Comparison of ENCODE assay signal across 13 cellular contexts in the genomic region with DNA sequence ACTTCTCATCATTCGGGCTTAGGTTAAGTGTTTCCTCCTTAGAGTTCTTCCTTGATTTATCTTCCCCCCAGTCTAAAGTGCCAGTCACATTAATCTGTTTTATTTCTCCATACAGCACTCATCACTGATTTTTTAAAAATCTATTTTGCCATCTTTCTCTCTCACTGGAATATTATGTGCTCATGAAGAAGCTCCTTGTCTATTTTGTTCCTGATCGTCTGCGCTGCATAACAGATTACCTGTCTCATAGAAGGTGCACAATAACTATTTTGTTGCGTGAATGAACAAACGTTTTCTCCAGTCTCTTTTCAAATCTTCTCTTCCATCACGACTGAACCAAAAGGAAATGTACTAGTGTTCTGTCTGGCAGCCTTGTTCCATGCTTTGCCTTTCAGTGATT. TPM values are rescaled to one million over a fixed set of nuclear protein-coding genes. Genes with fewer than 3 reads are reported as not detected.
DNase-seq lines count a peak whose midpoint lies in the region; ATAC-seq and TF ChIP-seq lines count a peak whose summit lies in the region.
"Had no signal": no experiment of that assay in that cellular context is flagged by ENCODE, and none has a peak within 500 bp of the region (broad histone marks: within the 10 kb centered on the region; RNA-seq: fewer than 3 reads in every experiment).

No MANE protein-coding gene starts in this region.

- H3K4me1 Mint-ChIP-seq in activated naive CD4-positive, alpha-beta T cell treated with anti-CD3 and anti-CD28 coated beads, Interleukin-2, amount 10 ng/mL, durations not matched to agents 7 days and 5 days = peaks cover 55% of the 10 kb centered on the region
- H3K4me1 Mint-ChIP-seq in WTC11 = peaks cover 22% of the 10 kb centered on the region
- peaks cover 33% of the 10 kb centered on the region for H3K4me1 Mint-ChIP-seq in endothelial cell (ENCODE audit: unreplicated experiment)
- peaks cover 56% of the 10 kb centered on the region for H3K4me1 Mint-ChIP-seq in stimulated activated naive CD8-positive, alpha-beta T cell treated with anti-CD3 and anti-CD28 coated beads, Interleukin-15, amount 100 ng/mL, for 72 hours

- peak overlapping the region; percentile 59 for H3K27ac Mint-ChIP-seq in activated naive CD4-positive, alpha-beta T cell treated with anti-CD3 and anti-CD28 coated beads, Interleukin-2, amount 10 ng/mL, durations not matched to agents 7 days and 5 days
- peak overlapping the region; percentile 45; the same call in 1 of the 2 replicates for H3K27ac Mint-ChIP-seq in WTC11
- peak overlapping the region; percentile 81 for H3K27ac Mint-ChIP-seq in endothelial cell (ENCODE audit: unreplicated experiment)
- peak overlapping the region; percentile 45 to 60 for H3K27ac Mint-ChIP-seq in stimulated activated naive CD8-positive, alpha-beta T cell treated with anti-CD3 and anti-CD28 coated beads, Interleukin-15, amount 100 ng/mL, for 72 hours

- CTCF ChIA-PET in activated naive CD4-positive, alpha-beta T cell treated with anti-CD3 and anti-CD28 coated beads, Interleukin-2, amount 10 ng/mL, durations not matched to agents 7 days and 5 days (lab: Charles Lee) = interaction anchor here (1.1 kb wide), 1 partner anchor 22 kb away, joined by 3 read pairs; no protein-coding TSS in a partner anchor
- CTCF ChIA-PET in WTC11 (lab: Charles Lee) = no interaction called here

- peaks cover 57% of the 10 kb centered on the region for H3K36me3 Mint-ChIP-seq in activated naive CD4-positive, alpha-beta T cell treated with anti-CD3 and anti-CD28 coated beads, Interleukin-2, amount 10 ng/mL, durations not matched to agents 7 days and 5 days
- H3K36me3 Mint-ChIP-seq in WTC11 (peaks cover 29% of the 10 kb centered on the region), endothelial cell (ENCODE audit: low read depth, unreplicated experiment) (peaks cover 30% of the 10 kb centered on the region)

- H3K27me3 Mint-ChIP-seq in activated naive CD4-positive, alpha-beta T cell treated with anti-CD3 and anti-CD28 coated beads, Interleukin-2, amount 10 ng/mL, durations not matched to agents 7 days and 5 days = no peaks in the 10 kb centered on the region
- H3K27me3 Mint-ChIP-seq in WTC11 (ENCODE audit: low read depth) = no peaks in the 10 kb centered on the region
- H3K27me3 Mint-ChIP-seq in endothelial cell (ENCODE audit: unreplicated experiment) = peaks cover 12% of the 10 kb centered on the region
- no peaks in the 10 kb centered on the region for H3K27me3 Mint-ChIP-seq in stimulated activated naive CD8-positive, alpha-beta T cell treated with anti-CD3 and anti-CD28 coated beads, Interleukin-15, amount 100 ng/mL, for 72 hours

- POLR2A ChIA-PET in WTC11 (lab: Charles Lee) = interaction anchor here (1.0 kb wide), 1 partner anchor 201 kb away, joined by 3 read pairs; no protein-coding TSS in a partner anchor

- peaks cover 4% of the 10 kb centered on the region for H3K9me3 Mint-ChIP-seq in activated naive CD4-positive, alpha-beta T cell treated with anti-CD3 and anti-CD28 coated beads, Interleukin-2, amount 10 ng/mL, durations not matched to agents 7 days and 5 days
- H3K9me3 Mint-ChIP-seq in WTC11 (peaks cover 9% of the 10 kb centered on the region), endothelial cell (ENCODE audit: unreplicated experiment) (no peaks in the 10 kb centered on the region)
- peaks cover 8% of the 10 kb centered on the region in 2 donors for H3K9me3 Mint-ChIP-seq in stimulated activated naive CD8-positive, alpha-beta T cell treated with anti-CD3 and anti-CD28 coated beads, Interleukin-15, amount 100 ng/mL, for 72 hours

- ATAC-seq in WTC11 (no peak), HG02970 (IDR thresholded peaks at IDR 0.05; ENCODE audit: low FRiP score, unreplicated experiment) (no peak)
- no peak for ATAC-seq in stimulated activated naive CD8-positive, alpha-beta T cell treated with anti-CD3 and anti-CD28 coated beads, Interleukin-15, amount 100 ng/mL, for 72 hours

- TF ChIP-seq CTCF in WTC11 (IDR thresholded peaks at IDR 0.05) (no peak), endothelial cell (IDR thresholded peaks at IDR 0.05; ENCODE audit: unreplicated experiment) (no peak)

- DNase-seq in activated naive CD4-positive, alpha-beta T cell treated with anti-CD3 and anti-CD28 coated beads, Interleukin-2, amount 10 ng/mL, durations not matched to agents 7 days and 5 days = no peak
- no peak for DNase-seq in activated naive CD4-positive, alpha-beta T cell treated with Interleukin-2 at 50 U/mL for 16 hours
- no peak for DNase-seq in WTC11 (ENCODE audit: low spot score)
- DNase-seq in endothelial cell (ENCODE audit: low spot score) = no peak
- DNase-seq in stimulated activated naive CD8-positive, alpha-beta T cell treated with anti-CD3 and anti-CD28 coated beads, Interleukin-15, amount 100 ng/mL, for 72 hours = no peak
- DNase-seq in globus pallidus (ENCODE audit: low spot score) = no peak
- no peak for DNase-seq in D341Med (ENCODE audit: low spot score)
- DNase-seq: effector memory CD4-positive, alpha-beta T cell; mesenchymal stem cell; NCI-H1048; NCI-H2171 treated with DMSO at 0.1 percent for 48 hours; thyroid gland had no signal

- H3K4me3 Mint-ChIP-seq in activated naive CD4-positive, alpha-beta T cell treated with anti-CD3 and anti-CD28 coated beads, Interleukin-2, amount 10 ng/mL, durations not matched to agents 7 days and 5 days = peak overlapping the region; percentile 23
- H3K4me3 Mint-ChIP-seq in WTC11 (peak overlapping the region; percentile 34), endothelial cell (ENCODE audit: unreplicated experiment) (peak overlapping the region; percentile 85)
- H3K4me3 Mint-ChIP-seq in stimulated activated naive CD8-positive, alpha-beta T cell treated with anti-CD3 and anti-CD28 coated beads, Interleukin-15, amount 100 ng/mL, for 72 hours = peak overlapping the region; percentile 62 to 79

TF ChIP-seq in WTC11, 78 proteins besides CTCF, POLR2A, EP300 and RAD21 (continues in another document):
- no peak for TF ChIP-seq KAT7 (CRISPR knock-in tag; IDR thresholded peaks at IDR 0.05; ENCODE audit: borderline replicate concordance)
- TF ChIP-seq FOXP4 (CRISPR knock-in tag; IDR thresholded peaks at IDR 0.05) = no peak
- no peak for TF ChIP-seq ZBTB21 (CRISPR knock-in tag; IDR thresholded peaks at IDR 0.05; ENCODE audit: borderline replicate concordance)
- TF ChIP-seq, protein P1, sequence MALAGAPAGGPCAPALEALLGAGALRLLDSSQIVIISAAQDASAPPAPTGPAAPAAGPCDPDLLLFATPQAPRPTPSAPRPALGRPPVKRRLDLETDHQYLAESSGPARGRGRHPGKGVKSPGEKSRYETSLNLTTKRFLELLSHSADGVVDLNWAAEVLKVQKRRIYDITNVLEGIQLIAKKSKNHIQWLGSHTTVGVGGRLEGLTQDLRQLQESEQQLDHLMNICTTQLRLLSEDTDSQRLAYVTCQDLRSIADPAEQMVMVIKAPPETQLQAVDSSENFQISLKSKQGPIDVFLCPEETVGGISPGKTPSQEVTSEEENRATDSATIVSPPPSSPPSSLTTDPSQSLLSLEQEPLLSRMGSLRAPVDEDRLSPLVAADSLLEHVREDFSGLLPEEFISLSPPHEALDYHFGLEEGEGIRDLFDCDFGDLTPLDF (CRISPR knock-in tag; IDR thresholded peaks at IDR 0.05) = no peak
- TF ChIP-seq, protein P2, sequence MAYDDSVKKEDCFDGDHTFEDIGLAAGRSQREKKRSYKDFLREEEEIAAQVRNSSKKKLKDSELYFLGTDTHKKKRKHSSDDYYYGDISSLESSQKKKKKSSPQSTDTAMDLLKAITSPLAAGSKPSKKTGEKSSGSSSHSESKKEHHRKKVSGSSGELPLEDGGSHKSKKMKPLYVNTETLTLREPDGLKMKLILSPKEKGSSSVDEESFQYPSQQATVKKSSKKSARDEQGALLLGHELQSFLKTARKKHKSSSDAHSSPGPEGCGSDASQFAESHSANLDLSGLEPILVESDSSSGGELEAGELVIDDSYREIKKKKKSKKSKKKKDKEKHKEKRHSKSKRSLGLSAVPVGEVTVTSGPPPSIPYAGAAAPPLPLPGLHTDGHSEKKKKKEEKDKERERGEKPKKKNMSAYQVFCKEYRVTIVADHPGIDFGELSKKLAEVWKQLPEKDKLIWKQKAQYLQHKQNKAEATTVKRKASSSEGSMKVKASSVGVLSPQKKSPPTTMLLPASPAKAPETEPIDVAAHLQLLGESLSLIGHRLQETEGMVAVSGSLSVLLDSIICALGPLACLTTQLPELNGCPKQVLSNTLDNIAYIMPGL (CRISPR knock-in tag; IDR thresholded peaks at IDR 0.05) = no peak
- no peak for TF ChIP-seq ZNF317 (CRISPR knock-in tag; IDR thresholded peaks at IDR 0.05; ENCODE audit: borderline replicate concordance, low read depth)
- TF ChIP-seq FOXK1 (CRISPR knock-in tag; IDR thresholded peaks at IDR 0.05) = no peak
- TF ChIP-seq, protein P3, sequence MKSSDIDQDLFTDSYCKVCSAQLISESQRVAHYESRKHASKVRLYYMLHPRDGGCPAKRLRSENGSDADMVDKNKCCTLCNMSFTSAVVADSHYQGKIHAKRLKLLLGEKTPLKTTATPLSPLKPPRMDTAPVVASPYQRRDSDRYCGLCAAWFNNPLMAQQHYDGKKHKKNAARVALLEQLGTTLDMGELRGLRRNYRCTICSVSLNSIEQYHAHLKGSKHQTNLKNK (CRISPR knock-in tag; IDR thresholded peaks at IDR 0.05) = no peak
- TF ChIP-seq ESRRA (CRISPR knock-in tag; IDR thresholded peaks at IDR 0.05; ENCODE audit: borderline replicate concordance) = no peak
- no peak for TF ChIP-seq SMAD4 (CRISPR knock-in tag; IDR thresholded peaks at IDR 0.05)
- TF ChIP-seq CBFB (CRISPR knock-in tag; IDR thresholded peaks at IDR 0.05; ENCODE audit: low read depth) = no peak

RNA-seq across cellular contexts. Expression of gene ERP29, which starts 2.7 kb away (rescaled TPM):
- 162 to 171 TPM (median 168 TPM) in 3 replicates for total RNA-seq in WTC11 (2021)
- total RNA-seq in endothelial cell (ENCODE audit: unreplicated experiment) = 150 TPM

RNA-seq across cellular contexts. Expression of gene TMEM116, which starts 3.0 kb away (rescaled TPM):
- total RNA-seq in WTC11 (2021) (7.8 to 10.5 TPM (median 9.4 TPM) in 3 replicates), endothelial cell (ENCODE audit: unreplicated experiment) (8.2 TPM)

Comparison
In these comparisons a context has a peak if more than half of its experiments do, and no peak if none do; other contexts are left out.
1. H3K4me3 Mint-ChIP-seq: peak in every context shown above with its lines; median percentile 85 in endothelial cell; 70 in stimulated activated naive CD8-positive, alpha-beta T cell treated with anti-CD3 and anti-CD28 coated beads, Interleukin-15, amount 100 ng/mL, for 72 hours; 34 in WTC11; 23 in activated naive CD4-positive, alpha-beta T cell treated with anti-CD3 and anti-CD28 coated beads, Interleukin-2, amount 10 ng/mL, durations not matched to agents 7 days and 5 days.